In the genomic region with DNA sequence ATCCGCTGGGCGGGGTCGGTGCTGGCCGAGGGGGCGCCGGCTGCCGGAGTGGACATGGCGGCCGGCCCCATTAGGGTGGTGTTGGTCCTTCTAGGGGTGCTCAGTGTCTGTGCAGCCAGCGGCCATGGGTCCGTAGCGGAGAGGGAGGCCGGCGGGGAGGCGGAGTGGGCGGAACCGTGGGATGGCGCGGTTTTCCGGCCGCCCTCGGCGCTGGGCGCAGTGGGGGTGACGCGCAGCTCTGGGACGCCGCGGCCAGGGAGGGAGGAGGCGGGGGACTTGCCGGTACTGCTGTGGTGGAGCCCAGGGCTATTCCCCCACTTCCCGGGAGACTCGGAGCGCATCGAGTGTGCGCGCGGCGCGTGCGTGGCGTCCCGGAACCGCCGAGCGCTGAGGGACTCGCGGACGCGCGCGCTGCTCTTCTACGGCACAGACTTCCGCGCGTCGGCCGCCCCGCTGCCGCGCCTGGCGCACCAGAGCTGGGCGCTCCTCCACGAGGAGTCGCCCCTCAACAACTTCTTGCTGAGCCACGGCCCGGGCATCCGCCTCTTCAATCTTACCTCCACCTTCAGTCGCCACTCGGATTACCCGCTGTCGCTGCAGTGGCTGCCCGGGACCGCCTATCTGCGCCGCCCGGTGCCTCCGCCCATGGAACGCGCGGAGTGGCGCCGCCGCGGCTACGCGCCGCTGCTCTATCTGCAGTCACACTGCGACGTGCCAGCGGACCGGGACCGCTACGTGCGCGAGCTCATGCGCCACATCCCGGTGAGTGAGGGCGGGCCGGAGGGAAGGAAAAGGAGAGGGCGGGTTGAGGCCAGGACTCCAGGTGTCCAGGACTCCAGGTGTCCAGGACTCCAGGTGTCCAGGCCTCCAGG, we compare ENCODE assay signal across 8 cellular contexts. TPM values are rescaled to one million over a fixed set of nuclear protein-coding genes. Genes with fewer than 3 reads are reported as not detected.
DNase-seq lines count a peak whose midpoint lies in the region; ATAC-seq, FAIRE-seq and TF ChIP-seq lines count a peak whose summit lies in the region.

No MANE protein-coding gene starts in this region.

- no peaks in the 10 kb centered on the region for H3K27me3 Mint-ChIP-seq in WTC11 (ENCODE audit: low read depth)

- CTCF ChIA-PET in WTC11 (lab: Charles Lee), result interaction anchor here (0.5 to 2.4 kb wide), 12 partner anchors 9 to 235 kb away, joined by 3 to 13 read pairs (median 3); a partner anchor contains a TSS

- no peak overlapping the region for H3K27ac Mint-ChIP-seq in WTC11

- H3K9me3 Mint-ChIP-seq in WTC11, result no peaks in the 10 kb centered on the region

- peaks cover 34% of the 10 kb centered on the region for H3K4me1 Mint-ChIP-seq in WTC11

- H3K4me3 Mint-ChIP-seq in WTC11, result peak overlapping the region; percentile 91

- ATAC-seq in HG02571 (IDR thresholded peaks at IDR 0.05; ENCODE audit: unreplicated experiment) (peak; percentile 55), WTC11 (peak; percentile 58)

- H3K4me3 ChIP-seq in bronchial epithelial cell (ENCODE audit: low read depth, low read length), result peak overlapping the region; percentile 79

- POLR2A ChIA-PET in WTC11 (lab: Charles Lee), result interaction anchor here (0.6 to 2.5 kb wide), 9 partner anchors 9 to 526 kb away, joined by 3 to 14 read pairs (median 3); a partner anchor contains a TSS

- TF ChIP-seq CTCF in WTC11 (IDR thresholded peaks at IDR 0.05) (no peak), bronchial epithelial cell (IDR thresholded peaks at IDR 0.05; ENCODE audit: insufficient read depth, low read length, severe bottlenecking) (peak; percentile 21)

- H3K36me3 Mint-ChIP-seq in WTC11, result peaks cover 38% of the 10 kb centered on the region

- peaks cover 21% of the 10 kb centered on the region for H3K36me3 ChIP-seq in bronchial epithelial cell (ENCODE audit: control insufficient read depth, insufficient read depth, low read length)

- DNase-seq in NCI-H187 (lab: John Stamatoyannopoulos, UW), result peak; percentile 39
- DNase-seq in NCI-H187 treated with DMSO at 0.1 percent for 48 hours (lab: John Stamatoyannopoulos, UW), result no peak
- peak; percentile 26 for DNase-seq in NCI-H1092 (lab: John Stamatoyannopoulos, UW)
- DNase-seq in WTC11 (ENCODE audit: low spot score), result peak; percentile 67
- peak; percentile 80 for DNase-seq in bronchial epithelial cell (ENCODE audit: low read depth)
- peak; percentile 86 for DNase-seq in iris pigment epithelial cell (ENCODE audit: low read depth)
- peak; percentile 54 to 76 for DNase-seq in stimulated activated CD4-positive, alpha-beta T cell treated with anti-CD3 and anti-CD28 coated beads, Interleukin-12 subunit alpha, Interleukin-12 subunit beta, amount 100 ng/mL, for 24 hours (ENCODE audit: low read depth in 2 of 2)

- H3K27me3 ChIP-seq in bronchial epithelial cell (ENCODE audit: control insufficient read depth, insufficient read depth, low read length), result no peaks in the 10 kb centered on the region

- FAIRE-seq in bronchial epithelial cell (lab: Jason Lieb, UNC), result no peak

TF ChIP-seq in WTC11, 78 proteins besides CTCF, POLR2A, EP300 and RAD21 (continues in another document):
- TF ChIP-seq, protein P1, sequence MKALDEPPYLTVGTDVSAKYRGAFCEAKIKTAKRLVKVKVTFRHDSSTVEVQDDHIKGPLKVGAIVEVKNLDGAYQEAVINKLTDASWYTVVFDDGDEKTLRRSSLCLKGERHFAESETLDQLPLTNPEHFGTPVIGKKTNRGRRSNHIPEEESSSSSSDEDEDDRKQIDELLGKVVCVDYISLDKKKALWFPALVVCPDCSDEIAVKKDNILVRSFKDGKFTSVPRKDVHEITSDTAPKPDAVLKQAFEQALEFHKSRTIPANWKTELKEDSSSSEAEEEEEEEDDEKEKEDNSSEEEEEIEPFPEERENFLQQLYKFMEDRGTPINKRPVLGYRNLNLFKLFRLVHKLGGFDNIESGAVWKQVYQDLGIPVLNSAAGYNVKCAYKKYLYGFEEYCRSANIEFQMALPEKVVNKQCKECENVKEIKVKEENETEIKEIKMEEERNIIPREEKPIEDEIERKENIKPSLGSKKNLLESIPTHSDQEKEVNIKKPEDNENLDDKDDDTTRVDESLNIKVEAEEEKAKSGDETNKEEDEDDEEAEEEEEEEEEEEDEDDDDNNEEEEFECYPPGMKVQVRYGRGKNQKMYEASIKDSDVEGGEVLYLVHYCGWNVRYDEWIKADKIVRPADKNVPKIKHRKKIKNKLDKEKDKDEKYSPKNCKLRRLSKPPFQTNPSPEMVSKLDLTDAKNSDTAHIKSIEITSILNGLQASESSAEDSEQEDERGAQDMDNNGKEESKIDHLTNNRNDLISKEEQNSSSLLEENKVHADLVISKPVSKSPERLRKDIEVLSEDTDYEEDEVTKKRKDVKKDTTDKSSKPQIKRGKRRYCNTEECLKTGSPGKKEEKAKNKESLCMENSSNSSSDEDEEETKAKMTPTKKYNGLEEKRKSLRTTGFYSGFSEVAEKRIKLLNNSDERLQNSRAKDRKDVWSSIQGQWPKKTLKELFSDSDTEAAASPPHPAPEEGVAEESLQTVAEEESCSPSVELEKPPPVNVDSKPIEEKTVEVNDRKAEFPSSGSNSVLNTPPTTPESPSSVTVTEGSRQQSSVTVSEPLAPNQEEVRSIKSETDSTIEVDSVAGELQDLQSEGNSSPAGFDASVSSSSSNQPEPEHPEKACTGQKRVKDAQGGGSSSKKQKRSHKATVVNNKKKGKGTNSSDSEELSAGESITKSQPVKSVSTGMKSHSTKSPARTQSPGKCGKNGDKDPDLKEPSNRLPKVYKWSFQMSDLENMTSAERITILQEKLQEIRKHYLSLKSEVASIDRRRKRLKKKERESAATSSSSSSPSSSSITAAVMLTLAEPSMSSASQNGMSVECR (CRISPR knock-in tag; IDR thresholded peaks at IDR 0.05; ENCODE audit: borderline replicate concordance), result peak; percentile 35; the same call in 1 of the 2 replicates
- TF ChIP-seq RORB (CRISPR knock-in tag; IDR thresholded peaks at IDR 0.05), result no peak
- TF ChIP-seq ZNF416 (CRISPR knock-in tag; IDR thresholded peaks at IDR 0.05), result peak; percentile 84; the same call in 1 of the 2 replicates
- peak; percentile 73; the same call in 1 of the 2 replicates for TF ChIP-seq SMAD3 (CRISPR knock-in tag; IDR thresholded peaks at IDR 0.05; ENCODE audit: borderline replicate concordance)
- TF ChIP-seq FOXP1 (CRISPR knock-in tag; IDR thresholded peaks at IDR 0.05; ENCODE audit: borderline replicate concordance), result 0 out of 2 replicates have a peak, but pooled peaks have one; percentile 37
- no peak for TF ChIP-seq GTF2I (CRISPR knock-in tag; conservative IDR thresholded peaks at IDR 0.05)
- peak; percentile 63; the same call in 1 of the 2 replicates for TF ChIP-seq NFATC4 (CRISPR knock-in tag; IDR thresholded peaks at IDR 0.05)
- TF ChIP-seq, protein P2, sequence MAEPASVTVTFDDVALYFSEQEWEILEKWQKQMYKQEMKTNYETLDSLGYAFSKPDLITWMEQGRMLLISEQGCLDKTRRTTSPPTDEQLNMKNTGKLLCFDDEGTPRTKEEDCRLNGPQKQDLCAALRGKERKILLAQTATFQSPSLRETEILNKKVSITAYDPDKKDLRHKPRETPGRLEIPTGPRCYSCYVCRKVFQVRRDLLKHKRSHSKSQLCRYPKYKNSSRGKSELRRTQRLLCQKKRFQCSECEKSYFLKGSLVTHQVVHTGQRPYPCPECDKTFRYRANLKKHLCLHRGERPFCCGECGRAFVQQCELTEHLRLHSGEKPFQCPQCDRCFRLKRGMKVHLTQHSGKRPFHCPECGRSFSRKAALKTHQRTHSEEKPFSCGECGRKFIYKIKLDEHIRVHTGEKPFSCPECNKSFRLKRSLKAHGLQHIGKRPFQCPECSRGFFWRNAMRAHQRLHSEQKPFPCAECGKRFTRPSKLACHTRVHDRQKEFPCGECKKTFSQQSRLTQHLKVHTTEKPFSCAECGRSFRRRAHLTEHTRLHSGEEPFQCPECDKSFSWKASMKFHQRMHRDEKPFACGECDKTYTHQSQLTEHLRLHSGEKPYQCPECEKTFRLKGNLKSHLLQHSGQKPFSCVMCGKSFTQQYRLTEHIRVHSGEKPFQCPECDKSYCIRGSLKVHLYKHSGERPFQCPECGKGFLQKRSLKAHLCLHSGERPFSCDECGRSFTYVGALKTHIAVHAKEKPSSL (CRISPR knock-in tag; conservative IDR thresholded peaks at IDR 0.05), result peak; percentile 19; the same call in 1 of the 2 replicates
- TF ChIP-seq, protein P3, sequence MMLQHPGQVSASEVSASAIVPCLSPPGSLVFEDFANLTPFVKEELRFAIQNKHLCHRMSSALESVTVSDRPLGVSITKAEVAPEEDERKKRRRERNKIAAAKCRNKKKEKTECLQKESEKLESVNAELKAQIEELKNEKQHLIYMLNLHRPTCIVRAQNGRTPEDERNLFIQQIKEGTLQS (CRISPR knock-in tag; conservative IDR thresholded peaks at IDR 0.05), result no peak
- TF ChIP-seq ETV6 (CRISPR knock-in tag; IDR thresholded peaks at IDR 0.05), result 0 out of 2 replicates have a peak, but pooled peaks have one; percentile 7
- peak; percentile 58; the same call in 1 of the 2 replicates for TF ChIP-seq CREB1 (CRISPR knock-in tag; IDR thresholded peaks at IDR 0.05)

RNA-seq across cellular contexts. Expression of a gene that starts 9.3 kb away (rescaled TPM):
- total RNA-seq in WTC11 (2021) (45.9 to 47.9 TPM (median 45.9 TPM) in 3 replicates), bronchial epithelial cell (13.2 and 25.1 TPM in 2 replicates)

RNA-seq across cellular contexts. Expression of a gene that starts 12.9 kb away (rescaled TPM):
- total RNA-seq in WTC11 (2021) (50.5 to 59.1 TPM (median 53.2 TPM) in 3 replicates), bronchial epithelial cell (27.1 and 43.1 TPM in 2 replicates)

RNA-seq across cellular contexts. Expression of a gene that starts 28.3 kb away (rescaled TPM):
- 64.2 to 74.2 TPM (median 64.5 TPM) in 3 replicates for total RNA-seq in WTC11 (2021)
- 55.0 and 92.4 TPM in 2 replicates for total RNA-seq in bronchial epithelial cell

RNA-seq across cellular contexts. Expression of a gene that starts 38.9 kb away (rescaled TPM):
- total RNA-seq in WTC11 (2021) (26.3 to 32.3 TPM (median 31.1 TPM) in 3 replicates), bronchial epithelial cell (5.3 and 10.2 TPM in 2 replicates)
